ENCODE assay signal across 26 cellular contexts in genomic region chr17:7396147-7396546, GRCh38. TPM values are rescaled to one million over a fixed set of nuclear protein-coding genes. Genes with fewer than 3 reads are reported as not detected.
DNase-seq lines count a peak whose midpoint lies in the region; ATAC-seq, FAIRE-seq and TF ChIP-seq lines count a peak whose summit lies in the region.
"Had no signal": no experiment of that assay in that cellular context is flagged by ENCODE, and none has a peak within 500 bp of the region (broad histone marks: within the 10 kb centered on the region; RNA-seq: fewer than 3 reads in every experiment).

No MANE protein-coding gene starts in this region.

- H2AFZ ChIP-seq in neural progenitor cell (replicated peaks): no peak overlapping the region

- WGBS in small intestine, 3 donors: 85 to 95% (median 91%) methylated on average over 4 of the region's 4 CpGs

- peaks cover 22% of the 10 kb centered on the region for H3K4me1 Mint-ChIP-seq in activated CD4-positive, alpha-beta T cell treated with anti-CD3 and anti-CD28 coated beads for 36 hours
- H3K4me1 Mint-ChIP-seq in activated naive CD8-positive, alpha-beta T cell treated with anti-CD3 and anti-CD28 coated beads, Interleukin-2, amount 50 U/mL, for 24 hours: peaks cover 18% of the 10 kb centered on the region
- H3K4me1 Mint-ChIP-seq in neural progenitor cell: peaks cover 12% of the 10 kb centered on the region

- no peaks in the 10 kb centered on the region for H3K9me3 Mint-ChIP-seq in activated CD4-positive, alpha-beta T cell treated with anti-CD3 and anti-CD28 coated beads for 36 hours (ENCODE audit: low read depth)
- H3K9me3 Mint-ChIP-seq in activated naive CD8-positive, alpha-beta T cell treated with anti-CD3 and anti-CD28 coated beads, Interleukin-2, amount 50 U/mL, for 24 hours: no peaks in the 10 kb centered on the region
- no peaks in the 10 kb centered on the region for H3K9me3 Mint-ChIP-seq in neural progenitor cell

- H3K27ac ChIP-seq in neural progenitor cell: no peak overlapping the region
- H3K27ac ChIP-seq in small intestine (ENCODE audit: low read depth in 1 of 2, low read length in 1 of 2): no peak overlapping the region
- H3K27ac ChIP-seq: ascending aorta, upper lobe of left lung had no signal

- intact Hi-C loops in activated CD4-positive, alpha-beta T cell treated with anti-CD3 and anti-CD28 coated beads for 36 hours (cut with DNase I, micrococcal nuclease): no loop called here

- H3K36me3 Mint-ChIP-seq in activated CD4-positive, alpha-beta T cell treated with anti-CD3 and anti-CD28 coated beads for 36 hours (ENCODE audit: low read depth): peaks cover 16% of the 10 kb centered on the region
- H3K36me3 Mint-ChIP-seq in activated naive CD8-positive, alpha-beta T cell treated with anti-CD3 and anti-CD28 coated beads, Interleukin-2, amount 50 U/mL, for 24 hours (ENCODE audit: low read depth): peaks cover 2% of the 10 kb centered on the region
- H3K36me3 Mint-ChIP-seq in neural progenitor cell: peaks cover 4% of the 10 kb centered on the region
- H3K36me3 Mint-ChIP-seq: activated CD8-positive, alpha-beta memory T cell treated with anti-CD3 and anti-CD28 coated beads, Interleukin-2, amount 10 ng/mL, durations not matched to agents 7 days and 5 days had no signal

- ATAC-seq in activated CD4-positive, alpha-beta T cell treated with anti-CD3 and anti-CD28 coated beads for 36 hours: no peak
- no peak for ATAC-seq in activated naive CD8-positive, alpha-beta T cell treated with anti-CD3 and anti-CD28 coated beads, Interleukin-2, amount 50 U/mL, for 24 hours
- ATAC-seq in GM19397 (IDR thresholded peaks at IDR 0.05; ENCODE audit: unreplicated experiment): no peak
- ATAC-seq: activated CD8-positive, alpha-beta memory T cell treated with anti-CD3 and anti-CD28 coated beads, Interleukin-2, amount 10 ng/mL, durations not matched to agents 7 days and 5 days; left ventricle myocardium superior; Panc1 had no signal

- POLR2A ChIA-PET in activated CD4-positive, alpha-beta T cell treated with anti-CD3 and anti-CD28 coated beads for 36 hours (lab: Charles Lee): no interaction called here

- no peaks in the 10 kb centered on the region for H3K79me2 ChIP-seq in neural progenitor cell (ENCODE audit: low read depth)

- H3K36me3 ChIP-seq in neural progenitor cell (no peaks in the 10 kb centered on the region), small intestine (ENCODE audit: control insufficient read depth in 2 of 2, insufficient read depth in 2 of 2, low read length in 2 of 2) (no peaks in the 10 kb centered on the region)

- peaks cover 10% of the 10 kb centered on the region for H4K20me1 ChIP-seq in neural progenitor cell (ENCODE audit: low read depth)

- no peak for DNase-seq in activated CD4-positive, alpha-beta T cell treated with anti-CD3 and anti-CD28 coated beads for 36 hours
- DNase-seq in activated CD4-positive, alpha-beta T cell treated with anti-CD3 and anti-CD28 coated beads, Interleukin-2, amount 50 U/mL, for 1 hour: no peak
- no peak for DNase-seq in activated naive CD8-positive, alpha-beta T cell treated with anti-CD3 and anti-CD28 coated beads, Interleukin-2, amount 50 U/mL, for 24 hours
- DNase-seq in neural progenitor cell (ENCODE audit: low spot score) (no peak), iPS-NIHi7 (ENCODE audit: extremely low spot score) (no peak), small intestine (no peak)
- DNase-seq: activated CD8-positive, alpha-beta memory T cell treated with anti-CD3 and anti-CD28 coated beads, Interleukin-2, amount 10 ng/mL, durations not matched to agents 7 days and 5 days; activated gamma-delta T cell treated with Interleukin-2 at 50 U/mL for 16 hours; cerebellar nuclear complex; left ventricle myocardium superior; NCI-H1105 treated with DMSO at 0.1 percent for 48 hours; NCI-H2081 treated with DMSO at 0.1 percent for 48 hours; NK-92 treated with Interleukin-12 subunit alpha and Interleukin-12 subunit beta, amount 100 ng/mL, for 24 hours; stimulated activated CD4-positive, alpha-beta T cell treated with anti-CD3 and anti-CD28 coated beads, Interleukin-4, amount 100 ng/mL, for 1 hour; T-helper 9 cell; upper lobe of left lung had no signal

- 0 out of 3 replicates have a peak, but pooled peaks have one; percentile 5 for TF ChIP-seq CTCF in GM12872 (IDR thresholded peaks at IDR 0.05; ENCODE audit: insufficient read depth, low read depth, low read length)
- no peak for TF ChIP-seq CTCF in neural progenitor cell (IDR thresholded peaks at IDR 0.05)

- H3K4me1 ChIP-seq in neural progenitor cell (peaks cover 10% of the 10 kb centered on the region), small intestine (ENCODE audit: control insufficient read depth in 2 of 2, insufficient read depth in 1 of 2, low read depth in 1 of 2, low read length in 1 of 2) (no peaks in the 10 kb centered on the region)

- no peak overlapping the region for H3K27ac Mint-ChIP-seq in activated CD4-positive, alpha-beta T cell treated with anti-CD3 and anti-CD28 coated beads for 36 hours
- H3K27ac Mint-ChIP-seq in activated naive CD8-positive, alpha-beta T cell treated with anti-CD3 and anti-CD28 coated beads, Interleukin-2, amount 50 U/mL, for 24 hours: no peak overlapping the region
- no peak overlapping the region for H3K27ac Mint-ChIP-seq in neural progenitor cell
- H3K27ac Mint-ChIP-seq: activated CD8-positive, alpha-beta memory T cell treated with anti-CD3 and anti-CD28 coated beads, Interleukin-2, amount 10 ng/mL, durations not matched to agents 7 days and 5 days had no signal

- no peak overlapping the region for H3K4me2 ChIP-seq in neural progenitor cell

- no peaks in the 10 kb centered on the region for H3K27me3 Mint-ChIP-seq in activated CD4-positive, alpha-beta T cell treated with anti-CD3 and anti-CD28 coated beads for 36 hours
- no peaks in the 10 kb centered on the region for H3K27me3 Mint-ChIP-seq in activated naive CD8-positive, alpha-beta T cell treated with anti-CD3 and anti-CD28 coated beads, Interleukin-2, amount 50 U/mL, for 24 hours
- H3K27me3 Mint-ChIP-seq in neural progenitor cell (ENCODE audit: insufficient read depth, low read depth): peaks cover 9% of the 10 kb centered on the region
- H3K27me3 Mint-ChIP-seq: activated CD8-positive, alpha-beta memory T cell treated with anti-CD3 and anti-CD28 coated beads, Interleukin-2, amount 10 ng/mL, durations not matched to agents 7 days and 5 days had no signal

- H3K4me3 ChIP-seq in neural progenitor cell (no peak overlapping the region), small intestine (ENCODE audit: low read depth in 1 of 2, low read length in 2 of 2) (no peak overlapping the region)
- H3K4me3 ChIP-seq: ascending aorta, upper lobe of left lung had no signal

- peak overlapping the region; percentile 6 for H3K4me3 Mint-ChIP-seq in activated CD4-positive, alpha-beta T cell treated with anti-CD3 and anti-CD28 coated beads for 36 hours
- peak overlapping the region; percentile 9 for H3K4me3 Mint-ChIP-seq in activated naive CD8-positive, alpha-beta T cell treated with anti-CD3 and anti-CD28 coated beads, Interleukin-2, amount 50 U/mL, for 24 hours
- peak overlapping the region; percentile 48 for H3K4me3 Mint-ChIP-seq in neural progenitor cell
- H3K4me3 Mint-ChIP-seq: activated CD8-positive, alpha-beta memory T cell treated with anti-CD3 and anti-CD28 coated beads, Interleukin-2, amount 10 ng/mL, durations not matched to agents 7 days and 5 days had no signal

- peaks cover 20% of the 10 kb centered on the region for H3F3A ChIP-seq in neural progenitor cell (ENCODE audit: low read depth)

- no peak for FAIRE-seq in small intestine (lab: Jason Lieb, UNC)
- FAIRE-seq: A204.1, GM18507 had no signal

- H3K27me3 ChIP-seq in neural progenitor cell: peaks cover 5% of the 10 kb centered on the region
- H3K27me3 ChIP-seq in small intestine (ENCODE audit: control insufficient read depth in 2 of 2, insufficient read depth in 2 of 2, low read length in 2 of 2): no peaks in the 10 kb centered on the region
- H3K27me3 ChIP-seq: ascending aorta, upper lobe of left lung had no signal

- no peak overlapping the region for H3K9ac ChIP-seq in neural progenitor cell

- H3K9me3 ChIP-seq in neural progenitor cell (ENCODE audit: low read depth) (no peaks in the 10 kb centered on the region), small intestine (ENCODE audit: control insufficient read depth, low read depth) (no peaks in the 10 kb centered on the region)
- H3K9me3 ChIP-seq: ascending aorta, upper lobe of left lung had no signal

- CTCF ChIA-PET in activated CD4-positive, alpha-beta T cell treated with anti-CD3 and anti-CD28 coated beads for 36 hours (lab: Charles Lee): no interaction called here

RNA-seq across cellular contexts. Expression of gene PLSCR3, which starts 1.8 kb away (rescaled TPM):
- 10 to 100 TPM; 69.3 to 78.9 TPM for total RNA-seq in activated CD4-positive, alpha-beta T cell treated with anti-CD3 and anti-CD28 coated beads for 36 hours
- 6.6 and 17.5 TPM in 2 replicates for total RNA-seq in neural progenitor cell (ENCODE audit: low replicate concordance)
- 10 to 100 TPM in 2 of 3 donors, 1 to 10 TPM in 1; 6.3 to 18.0 (median 14.1) TPM for polyA plus RNA-seq in small intestine

RNA-seq across cellular contexts. Expression of gene TMEM256, which starts 7.8 kb away (rescaled TPM):
- 10 to 100 TPM; 55.8 to 58.1 TPM for total RNA-seq in activated CD4-positive, alpha-beta T cell treated with anti-CD3 and anti-CD28 coated beads for 36 hours
- total RNA-seq in neural progenitor cell (ENCODE audit: low replicate concordance): 72.0 and 152 TPM in 2 replicates
- polyA plus RNA-seq in small intestine: 100 to 1,000 TPM; 193 to 771 (median 521) TPM

RNA-seq across cellular contexts. Expression of gene NLGN2, which starts 11.5 kb away (rescaled TPM):
- total RNA-seq in activated CD4-positive, alpha-beta T cell treated with anti-CD3 and anti-CD28 coated beads for 36 hours: 1 to 10 TPM; 7.0 to 7.1 TPM
- total RNA-seq in neural progenitor cell (ENCODE audit: low replicate concordance): 13.9 and 36.5 TPM in 2 replicates
- polyA plus RNA-seq in small intestine: 1 to 10 TPM in 1 of 3 donors, under 1 TPM in 2; 0.22 to 4.6 (median 0.54) TPM

RNA-seq across cellular contexts. Expression of gene TNK1, which starts 15.3 kb away (rescaled TPM):
- 1 to 10 TPM; 4.8 to 6.9 TPM for total RNA-seq in activated CD4-positive, alpha-beta T cell treated with anti-CD3 and anti-CD28 coated beads for 36 hours
- 1.8 and 4.0 TPM in 2 replicates for total RNA-seq in neural progenitor cell (ENCODE audit: low replicate concordance)
- polyA plus RNA-seq in small intestine: 10 to 100 TPM in 2 of 3 donors, 1 to 10 TPM in 1; 8.8 to 16.3 (median 11.9) TPM

RNA-seq across cellular contexts. Expression of gene SPEM1, which starts 24.0 kb away (rescaled TPM):
- total RNA-seq in activated CD4-positive, alpha-beta T cell treated with anti-CD3 and anti-CD28 coated beads for 36 hours: not detected
- not detected in 2 replicates for total RNA-seq in neural progenitor cell (ENCODE audit: low replicate concordance)
- not detected for polyA plus RNA-seq in small intestine
- total RNA-seq: activated CD8-positive, alpha-beta memory T cell treated with anti-CD3 and anti-CD28 coated beads, Interleukin-2, amount 10 ng/mL, durations not matched to agents 7 days and 5 days; ascending aorta; left ventricle myocardium superior; mononuclear cell; NCI-H460; SK-MEL-5; upper lobe of left lung had no signal
- polyA plus RNA-seq: BJ had no signal
